Comparison of ENCODE assay signal across 9 cellular contexts in the genomic region with DNA sequence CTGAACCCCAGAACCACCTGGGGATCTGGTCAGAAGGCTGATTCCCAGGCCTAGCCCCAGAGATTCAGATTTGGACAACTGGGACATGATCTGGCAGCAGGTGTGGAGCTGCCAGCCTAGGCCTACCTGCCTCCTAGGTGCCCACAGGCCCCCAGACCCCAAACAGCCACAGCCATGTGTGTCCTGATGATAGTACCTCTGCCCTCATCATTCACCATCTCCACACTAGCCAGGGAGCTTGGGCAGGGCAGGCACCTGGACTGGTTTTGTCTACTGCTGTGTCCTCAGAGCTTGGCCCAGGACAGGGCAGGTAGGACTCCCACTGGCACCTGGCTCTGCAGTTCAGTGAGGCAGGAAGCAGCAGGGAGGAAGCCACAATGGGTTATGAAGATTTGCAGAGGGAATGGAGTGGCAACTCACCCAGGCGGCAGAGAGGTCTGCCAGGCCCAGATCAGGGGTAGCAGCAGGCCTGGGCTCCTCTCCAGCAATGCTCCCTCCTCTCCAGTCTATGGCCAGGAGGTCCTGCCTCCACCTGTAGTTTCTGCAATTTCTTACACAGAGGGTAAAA. TPM values are rescaled to one million over a fixed set of nuclear protein-coding genes. Genes with fewer than 3 reads are reported as not detected.
DNase-seq lines count a peak whose midpoint lies in the region; ATAC-seq, FAIRE-seq and TF ChIP-seq lines count a peak whose summit lies in the region.
"Had no signal": no experiment of that assay in that cellular context is flagged by ENCODE, and none has a peak within 500 bp of the region (broad histone marks: within the 10 kb centered on the region; RNA-seq: fewer than 3 reads in every experiment).

No MANE protein-coding gene starts in this region.

- H3K36me3 ChIP-seq in HAP-1 (replicated peaks) (no peaks in the 10 kb centered on the region; the same call in 1 of the 2 replicates), astrocyte (ENCODE audit: insufficient read depth, low read length) (no peaks in the 10 kb centered on the region)
- H3K36me3 ChIP-seq: cardiac muscle cell had no signal

- H3K36me3 Mint-ChIP-seq in astrocyte (ENCODE audit: low read depth, unreplicated experiment): peaks cover 9% of the 10 kb centered on the region
- H3K36me3 Mint-ChIP-seq in naive B cell: no peaks in the 10 kb centered on the region

- H4K20me1 ChIP-seq in astrocyte (ENCODE audit: insufficient read depth, low read length): no peaks in the 10 kb centered on the region

- ATAC-seq in naive B cell (ENCODE audit: low read depth in 2 of 2) (peak; percentile 1 to 3), GM21390 (IDR thresholded peaks at IDR 0.05; ENCODE audit: unreplicated experiment) (no peak)

- H3K9me3 Mint-ChIP-seq in astrocyte (ENCODE audit: unreplicated experiment) (no peaks in the 10 kb centered on the region), naive B cell (peaks cover 0 to 2% (median 0%) of the 10 kb centered on the region in 7 donors)

- H3K9me3 ChIP-seq in HAP-1: no peaks in the 10 kb centered on the region
- H3K9me3 ChIP-seq in astrocyte (ENCODE audit: insufficient read depth, low read depth, low read length): no peaks in the 10 kb centered on the region

- in situ Hi-C loops in HAP-1 (cut with MboI; ENCODE audit: low sequenced_read_pairs): no loop called here

- H3K4me3 ChIP-seq in AG10803 (ENCODE audit: low read length) (no peak overlapping the region), HAP-1 (peak overlapping the region; percentile 82), astrocyte (ENCODE audit: insufficient read depth, low read depth, low read length) (no peak overlapping the region)

- no peak for TF ChIP-seq CTCF in AG10803 (conservative IDR thresholded peaks at IDR 0.05; ENCODE audit: low read length)
- no peak for TF ChIP-seq CTCF in astrocyte (IDR thresholded peaks at IDR 0.05; ENCODE audit: insufficient read depth, low read depth, low read length)

- H3K4me1 ChIP-seq in HAP-1 (no peaks in the 10 kb centered on the region), astrocyte (ENCODE audit: insufficient read depth, low read length) (peaks cover 10% of the 10 kb centered on the region)

- H3K4me2 ChIP-seq in astrocyte (ENCODE audit: low read length): peak overlapping the region; percentile 99

- H3K4me1 Mint-ChIP-seq in astrocyte (ENCODE audit: low read depth, unreplicated experiment): peaks cover 9% of the 10 kb centered on the region
- H3K4me1 Mint-ChIP-seq in naive B cell: peaks cover 26 to 53% (median 35%) of the 10 kb centered on the region in 3 donors

- H3K79me2 ChIP-seq in astrocyte (ENCODE audit: insufficient read depth, low read length): peaks cover 9% of the 10 kb centered on the region

- H2AFZ ChIP-seq in astrocyte (ENCODE audit: low read depth, low read length): no peak overlapping the region

- no peak overlapping the region for H3K27ac ChIP-seq in astrocyte (ENCODE audit: low read depth, low read length)
- H3K27ac ChIP-seq: cardiac muscle cell had no signal

- no peak for FAIRE-seq in astrocyte (lab: Jason Lieb, UNC)
- FAIRE-seq in HTR-8/SVneo (lab: Jason Lieb, UNC): no peak

- H3K27ac Mint-ChIP-seq in astrocyte (ENCODE audit: unreplicated experiment) (no peak overlapping the region), naive B cell (peak overlapping the region in 3 of 6 donors; percentile 42 to 94 (median 88))

- DNase-seq in AG10803 (ENCODE audit: low read depth): peak; percentile 16
- DNase-seq in HAP-1 (ENCODE audit: low spot score in 2 of 2): peak in 1 of 2 experiments; percentile 21
- DNase-seq in astrocyte (ENCODE audit: low read depth): no peak
- no peak for DNase-seq in naive B cell
- DNase-seq in MV-4-11 (lab: John Stamatoyannopoulos, UW): no peak
- no peak for DNase-seq in activated CD4-positive, CD25-positive, alpha-beta regulatory T cell treated with anti-CD3 and anti-CD28 coated beads, Interleukin-2, amount 50 U/mL, for 72 hours
- DNase-seq in HTR-8/SVneo (ENCODE audit: insufficient read length, low spot score): no peak

- no peak overlapping the region for H3K9ac ChIP-seq in astrocyte (ENCODE audit: low read length)

- H3K27me3 ChIP-seq in HAP-1 (ENCODE audit: low read depth): no peaks in the 10 kb centered on the region
- H3K27me3 ChIP-seq in astrocyte (ENCODE audit: insufficient read depth, low read length): no peaks in the 10 kb centered on the region
- H3K27me3 ChIP-seq: cardiac muscle cell had no signal

- H3K27me3 Mint-ChIP-seq in astrocyte (ENCODE audit: low read depth, unreplicated experiment): peaks cover 3% of the 10 kb centered on the region
- peaks cover 0 to 8% (median 1%) of the 10 kb centered on the region in 3 donors for H3K27me3 Mint-ChIP-seq in naive B cell

- no peak overlapping the region for H3K4me3 Mint-ChIP-seq in astrocyte (ENCODE audit: unreplicated experiment)
- peak overlapping the region; percentile 81 to 97 (median 91) for H3K4me3 Mint-ChIP-seq in naive B cell

RNA-seq across cellular contexts. Expression of gene HMCES, which starts 34.8 kb away (rescaled TPM):
- total RNA-seq in astrocyte: 22.4 and 27.4 TPM in 2 replicates
- 100 to 1,000 TPM; 128 to 265 (median 146) TPM for polyA plus RNA-seq in naive B cell (ENCODE audit: low read depth in 6 of 6)
